8 cellular contexts compared by ENCODE assay signal in genomic region chr13:32586022-32586900, GRCh38. TPM values are rescaled to one million over a fixed set of nuclear protein-coding genes. Genes with fewer than 3 reads are reported as not detected.
DNase-seq lines count a peak whose midpoint lies in the region; ATAC-seq and FAIRE-seq lines count a peak whose summit lies in the region.

PDS5B (plus strand) TSS chr13:32586452; CDS start chr13:32648773, 62,321 bp downstream.

- H3K18ac ChIP-seq in mesenchymal stem cell (ENCODE audit: low read depth in 1 of 2, low read length in 2 of 2): peak within 1 kb of the TSS; percentile 96

- peak within 1 kb of the TSS; percentile 69 to 75 for H3K14ac ChIP-seq in mesenchymal stem cell (ENCODE audit: low read length in 2 of 2)

- peak within 1 kb of the TSS; percentile 86 for H3K27ac ChIP-seq in mesenchymal stem cell (ENCODE audit: low read length, poor library complexity, severe bottlenecking)

- DNase-seq in COR-L47 (lab: John Stamatoyannopoulos, UW): peak; percentile 93
- DNase-seq in HTR-8/SVneo (ENCODE audit: insufficient read length, low spot score): peak; percentile 71
- DNase-seq in NOMO-1 treated with DMSO at 0.1 percent for 48 hours (lab: John Stamatoyannopoulos, UW; ENCODE audit: unreplicated experiment): peak; percentile 97
- peak; percentile 87 to 90 (median 88) for DNase-seq in activated CD8-positive, alpha-beta memory T cell treated with anti-CD3 and anti-CD28 coated beads for 48 hours (ENCODE audit: low read depth in 2 of 3, low spot score in 2 of 3)
- peak; percentile 94 for DNase-seq in mesenchymal stem cell
- DNase-seq in stimulated activated CD8-positive, alpha-beta memory T cell treated with anti-CD3 and anti-CD28 coated beads, Interleukin-12 subunit alpha, Interleukin-12 subunit beta, amount 100 ng/mL, for 4 hours (ENCODE audit: low read depth): peak; percentile 93

- peak within 1 kb of the TSS; percentile 28 for H2BK15ac ChIP-seq in mesenchymal stem cell (ENCODE audit: low read depth, poor library complexity, severe bottlenecking)

- H3K4me2 ChIP-seq in mesenchymal stem cell (ENCODE audit: low read length, poor library complexity, severe bottlenecking): peak within 1 kb of the TSS; percentile 88

- peak; percentile 95 for FAIRE-seq in HTR-8/SVneo (lab: Jason Lieb, UNC)

- peak within 1 kb of the TSS; percentile 61 for H2BK120ac ChIP-seq in mesenchymal stem cell (ENCODE audit: low read depth, low read length)

- H3K27me3 ChIP-seq in endocrine pancreas (ENCODE audit: control insufficient read depth, insufficient read depth, low read length) (no peaks in the 10 kb centered on the region), mesenchymal stem cell (ENCODE audit: control insufficient read depth in 1 of 2, insufficient read depth in 1 of 2, low read length in 2 of 2) (no peaks in the 10 kb centered on the region)

- H3K9ac ChIP-seq in endocrine pancreas (ENCODE audit: control insufficient read depth, insufficient read depth, low read length) (peak within 1 kb of the TSS; percentile 93), mesenchymal stem cell (ENCODE audit: low read length) (peak within 1 kb of the TSS; percentile 93)

- peak within 1 kb of the TSS; percentile 92 for H2AFZ ChIP-seq in mesenchymal stem cell (ENCODE audit: low read depth, low read length)

- no peaks in the 10 kb centered on the region for H3K79me1 ChIP-seq in mesenchymal stem cell (replicated peaks; ENCODE audit: low read length, poor library complexity, severe bottlenecking)

- peak; percentile 78 for ATAC-seq in GM21360 (IDR thresholded peaks at IDR 0.05; ENCODE audit: unreplicated experiment)

- H3K23ac ChIP-seq in mesenchymal stem cell (ENCODE audit: low read length in 2 of 2): no peak within 1 kb of the TSS

- H3K36me3 ChIP-seq in endocrine pancreas (ENCODE audit: control insufficient read depth, insufficient read depth, low read length) (no peaks in the 10 kb centered on the region), mesenchymal stem cell (ENCODE audit: control insufficient read depth in 1 of 2, insufficient read depth in 2 of 2, low read depth in 1 of 2, low read length in 2 of 2) (no peaks in the 10 kb centered on the region)

- H2AK5ac ChIP-seq in mesenchymal stem cell (ENCODE audit: low read length, severe bottlenecking): peak within 1 kb of the TSS; percentile 69

- H4K8ac ChIP-seq in mesenchymal stem cell (ENCODE audit: low read length): peak within 1 kb of the TSS; percentile 64

- WGBS in mesenchymal stem cell: under 1% methylated on average over 45 of the region's 97 CpGs

- peaks cover 12% of the 10 kb centered on the region for H3K4me1 ChIP-seq in endocrine pancreas (ENCODE audit: control insufficient read depth, insufficient read depth, low read length)
- H3K4me1 ChIP-seq in mesenchymal stem cell (ENCODE audit: control insufficient read depth, insufficient read depth, low read depth, low read length): peaks cover 2% of the 10 kb centered on the region

- H4K91ac ChIP-seq in mesenchymal stem cell (ENCODE audit: low read length): peak within 1 kb of the TSS; percentile 68

- H2BK5ac ChIP-seq in mesenchymal stem cell (ENCODE audit: low read depth, low read length, poor library complexity, severe bottlenecking): no peak within 1 kb of the TSS

- H3K4ac ChIP-seq in mesenchymal stem cell (ENCODE audit: low read depth in 1 of 2, low read length in 2 of 2): peak within 1 kb of the TSS in 1 of 2 experiments; percentile 94

- H2BK12ac ChIP-seq in mesenchymal stem cell (ENCODE audit: low read length in 2 of 2): peak within 1 kb of the TSS in 1 of 2 experiments; percentile 63

- no peaks in the 10 kb centered on the region for H3K9me3 ChIP-seq in endocrine pancreas (ENCODE audit: control insufficient read depth, low read length)
- H3K9me3 ChIP-seq in mesenchymal stem cell (ENCODE audit: control insufficient read depth, low read length): no peaks in the 10 kb centered on the region

- H3K4me3 ChIP-seq in endocrine pancreas (ENCODE audit: control insufficient read depth, insufficient read depth, low read length): peak within 1 kb of the TSS; percentile 97
- peak within 1 kb of the TSS; percentile 98 to 100 for H3K4me3 ChIP-seq in mesenchymal stem cell (ENCODE audit: insufficient read depth in 1 of 2, low read depth in 1 of 2, low read length in 2 of 2)

RNA-seq across cellular contexts. Expression of gene PDS5B, which starts in this region (rescaled TPM):
- 30.1 TPM for polyA plus RNA-seq in mesenchymal stem cell (2013, experiment 1 of 2)
- 27.3 TPM for polyA plus RNA-seq in mesenchymal stem cell (2013, experiment 2 of 2)

Comparison
In these comparisons a context has a peak if more than half of its experiments do, and no peak if none do; other contexts are left out.
1. Peak in every context shown above with its lines: DNase-seq, ATAC-seq, H3K4me3 ChIP-seq and H3K27ac ChIP-seq.